Comparison of ENCODE assay signal across 19 cellular contexts in the genomic region with DNA sequence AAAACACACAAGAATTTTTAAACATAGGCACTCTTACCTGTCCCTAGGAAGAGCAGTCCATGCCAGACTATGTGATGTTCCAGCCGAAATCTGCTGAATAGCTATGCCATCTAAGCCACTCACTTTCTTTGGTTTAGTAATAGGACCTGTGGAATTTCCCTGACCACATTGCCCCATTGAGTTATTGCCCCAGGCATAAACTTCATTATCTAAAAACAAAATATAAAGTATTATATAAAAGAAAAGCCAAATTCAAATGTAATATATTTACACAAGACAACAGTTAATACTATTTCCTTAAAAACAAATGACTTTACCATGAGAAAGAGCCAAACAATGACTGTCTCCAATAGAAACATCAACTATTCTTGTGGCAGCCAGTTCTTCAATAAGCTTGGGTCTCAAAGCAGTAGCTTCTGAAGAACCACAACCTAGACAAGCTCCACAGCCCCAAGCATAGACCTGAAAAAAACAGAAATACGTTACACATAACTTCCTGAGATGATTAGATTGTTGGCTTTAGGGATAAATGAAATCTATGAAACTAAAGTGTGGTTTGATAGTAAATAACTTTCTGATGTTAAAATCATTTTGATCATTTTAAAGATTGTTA.
"Had no signal": no experiment of that assay in that cellular context is flagged by ENCODE, and none has a peak within 500 bp of the region (broad histone marks: within the 10 kb centered on the region; RNA-seq: fewer than 3 reads in every experiment).

No MANE protein-coding gene starts in this region.

- H3K4me1 Mint-ChIP-seq: endodermal cell had no signal

- H3K4me3 Mint-ChIP-seq: activated naive CD8-positive, alpha-beta T cell; endodermal cell had no signal

- H3K9me3 ChIP-seq: body of pancreas, gastrocnemius medialis, prostate gland, tibial nerve had no signal

- H3K4me3 ChIP-seq: body of pancreas, gastrocnemius medialis, left lung, prostate gland, tibial nerve had no signal

- H3K9me3 Mint-ChIP-seq: endodermal cell had no signal

- H3K27me3 Mint-ChIP-seq: activated naive CD8-positive, alpha-beta T cell had no signal

- ATAC-seq: body of pancreas; gastrocnemius medialis; left lung; right cardiac atrium; stimulated activated naive CD8-positive, alpha-beta T cell treated with anti-CD3 and anti-CD28 coated beads, Interleukin-15, Interleukin-2, amounts not matched to agents 100 U/mL and 50 U/mL, for 24 hours had no signal

- H3K27me3 ChIP-seq: body of pancreas, gastrocnemius medialis, left lung, tibial nerve had no signal

- H3K4me1 ChIP-seq: body of pancreas, left lung, prostate gland, tibial nerve had no signal

- DNase-seq: activated CD4-positive, alpha-beta T cell treated with anti-CD3 and anti-CD28 coated beads for 1 hour; activated CD8-positive, alpha-beta memory T cell treated with anti-CD3 and anti-CD28 coated beads for 24 hours; activated CD8-positive, alpha-beta memory T cell treated with anti-CD3 and anti-CD28 coated beads, Interleukin-2, amount 50 U/mL, for 48 hours; activated gamma-delta T cell treated with Interleukin-2 at 50 U/mL for 16 hours; amniotic stem cell; body of pancreas; caudate nucleus; endodermal cell; erythroblast; gastrocnemius medialis; head of caudate nucleus; left lung; midbrain; right cardiac atrium; stimulated activated naive CD8-positive, alpha-beta T cell treated with anti-CD3 and anti-CD28 coated beads, Interleukin-15, Interleukin-2, amounts not matched to agents 100 U/mL and 50 U/mL, for 24 hours; WERI-Rb-1 had no signal

- H3K27ac Mint-ChIP-seq: activated naive CD8-positive, alpha-beta T cell; endodermal cell had no signal

- H3K27ac ChIP-seq: body of pancreas, gastrocnemius medialis, left lung, prostate gland, tibial nerve, WERI-Rb-1 had no signal

- H3K36me3 ChIP-seq: prostate gland had no signal
